Comparison of ENCODE assay signal across 11 cellular contexts in the genomic region with DNA sequence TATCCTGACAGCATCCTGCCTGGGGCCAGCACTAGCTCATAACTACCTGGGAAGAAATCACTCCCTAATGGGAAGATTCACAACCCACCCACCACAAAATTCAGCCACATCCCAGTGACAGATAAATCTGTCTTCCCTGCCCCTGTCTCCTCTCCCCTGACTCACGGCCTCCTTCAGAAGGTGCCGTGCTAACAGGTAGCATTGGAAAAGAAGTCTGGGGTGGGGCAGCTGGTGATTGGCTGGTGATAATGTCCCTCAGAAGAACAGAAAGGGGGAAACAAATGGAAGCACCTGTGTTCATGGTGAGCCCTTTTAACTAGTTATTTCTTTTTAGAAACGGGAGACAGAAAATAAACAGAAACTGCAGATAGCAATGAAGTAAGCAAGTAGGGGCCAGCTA. TPM values are rescaled to one million over a fixed set of nuclear protein-coding genes. Genes with fewer than 3 reads are reported as not detected.
DNase-seq lines count a peak whose midpoint lies in the region; ATAC-seq and TF ChIP-seq lines count a peak whose summit lies in the region.
"Had no signal": no experiment of that assay in that cellular context is flagged by ENCODE, and none has a peak within 500 bp of the region (broad histone marks: within the 10 kb centered on the region; RNA-seq: fewer than 3 reads in every experiment).

No MANE protein-coding gene starts in this region.

- H3K4me1 Mint-ChIP-seq in activated CD8-positive, alpha-beta T cell treated with anti-CD3 and anti-CD28 coated beads for 36 hours (ENCODE audit: low read depth), result peaks cover 91% of the 10 kb centered on the region

- POLR2A ChIA-PET in activated CD8-positive, alpha-beta T cell treated with anti-CD3 and anti-CD28 coated beads for 36 hours (lab: Charles Lee), result interaction anchor here (0.6 to 7.0 kb wide), 5 partner anchors 9 to 47 kb away, joined by 3 to 71 read pairs (median 4); no protein-coding TSS in a partner anchor

- H3K27ac Mint-ChIP-seq in activated CD8-positive, alpha-beta T cell treated with anti-CD3 and anti-CD28 coated beads for 36 hours, result peak overlapping the region; percentile 99

- no peaks in the 10 kb centered on the region for H3K9me3 ChIP-seq in lower lobe of right lung
- H3K9me3 ChIP-seq: MG63 had no signal

- H3K4me3 Mint-ChIP-seq in activated CD8-positive, alpha-beta T cell treated with anti-CD3 and anti-CD28 coated beads for 36 hours, result peak overlapping the region; percentile 58

- H3K36me3 ChIP-seq in lower lobe of right lung, result peaks cover 10% of the 10 kb centered on the region

- CTCF ChIA-PET in activated CD8-positive, alpha-beta T cell treated with anti-CD3 and anti-CD28 coated beads for 36 hours (lab: Charles Lee), result interaction anchor here (1.2 to 7.2 kb wide), 6 partner anchors 16 to 118 kb away, joined by 3 to 34 read pairs (median 4); no protein-coding TSS in a partner anchor

- no peak overlapping the region for H3K4me3 ChIP-seq in lower lobe of right lung
- H3K4me3 ChIP-seq: MG63, skin epidermis had no signal

- H3K4me1 ChIP-seq in lower lobe of right lung, result peaks cover 57% of the 10 kb centered on the region

- H3K27ac ChIP-seq in lower lobe of right lung, result peak overlapping the region; percentile 29
- H3K27ac ChIP-seq in temporal lobe (ENCODE audit: low read depth, low read length), result peak overlapping the region; percentile 69

- DNase-seq in activated effector memory CD4-positive, alpha-beta T cell treated with anti-CD3 and anti-CD28 coated beads, Interleukin-2, amount 50 U/mL, for 16 hours, result peak; percentile 47
- no peak for DNase-seq in activated effector memory CD4-positive, alpha-beta T cell treated with Interleukin-2 at 50 U/mL for 16 hours
- DNase-seq in activated CD8-positive, alpha-beta T cell treated with anti-CD3 and anti-CD28 coated beads for 36 hours, result no peak
- DNase-seq in lower lobe of right lung, result no peak
- DNase-seq in DMS53 (lab: John Stamatoyannopoulos, UW), result no peak
- DNase-seq in NCI-H128 (lab: John Stamatoyannopoulos, UW; ENCODE audit: unreplicated experiment), result no peak
- DNase-seq: EL, MG63 had no signal

- peaks cover 70% of the 10 kb centered on the region for H3K36me3 Mint-ChIP-seq in activated CD8-positive, alpha-beta T cell treated with anti-CD3 and anti-CD28 coated beads for 36 hours (ENCODE audit: low read depth)

- TF ChIP-seq CTCF in activated CD8-positive, alpha-beta T cell treated with anti-CD3 and anti-CD28 coated beads for 36 hours (IDR thresholded peaks at IDR 0.05), result no peak
- no peak for TF ChIP-seq CTCF in lower lobe of right lung (IDR thresholded peaks at IDR 0.05)

- intact Hi-C loops in activated CD8-positive, alpha-beta T cell treated with anti-CD3 and anti-CD28 coated beads for 36 hours (cut with micrococcal nuclease), result no loop called here
- intact Hi-C loops in lower lobe of right lung (cut with DNase I), result loop anchor here (10.0 kb wide), 1 partner anchor 115 kb away; no protein-coding TSS in a partner anchor

- no peaks in the 10 kb centered on the region for H3K27me3 Mint-ChIP-seq in activated CD8-positive, alpha-beta T cell treated with anti-CD3 and anti-CD28 coated beads for 36 hours

- H3K9me3 Mint-ChIP-seq in activated CD8-positive, alpha-beta T cell treated with anti-CD3 and anti-CD28 coated beads for 36 hours, result peaks cover 12% of the 10 kb centered on the region

- no peak for ATAC-seq in activated CD8-positive, alpha-beta T cell treated with anti-CD3 and anti-CD28 coated beads for 36 hours
- ATAC-seq in lower lobe of right lung (no peak), GM18517 (IDR thresholded peaks at IDR 0.05; ENCODE audit: unreplicated experiment) (no peak)

- H3K27me3 ChIP-seq in lower lobe of right lung (ENCODE audit: low read depth), result no peaks in the 10 kb centered on the region
- H3K27me3 ChIP-seq: MG63 had no signal

RNA-seq across cellular contexts. Expression of a gene that starts 29.1 kb away (rescaled TPM):
- total RNA-seq in activated CD8-positive, alpha-beta T cell treated with anti-CD3 and anti-CD28 coated beads for 36 hours, result 10 to 100 TPM; 40.8 to 42.6 TPM
- 42.3 TPM for total RNA-seq in lower lobe of right lung
- total RNA-seq in temporal lobe, result 6.1 TPM
